ENCODE assay signal across 1 cellular context in genomic region chr2:96869824-96870630, GRCh38.
TF ChIP-seq lines count a peak whose summit lies in the region.

A gene with protein sequence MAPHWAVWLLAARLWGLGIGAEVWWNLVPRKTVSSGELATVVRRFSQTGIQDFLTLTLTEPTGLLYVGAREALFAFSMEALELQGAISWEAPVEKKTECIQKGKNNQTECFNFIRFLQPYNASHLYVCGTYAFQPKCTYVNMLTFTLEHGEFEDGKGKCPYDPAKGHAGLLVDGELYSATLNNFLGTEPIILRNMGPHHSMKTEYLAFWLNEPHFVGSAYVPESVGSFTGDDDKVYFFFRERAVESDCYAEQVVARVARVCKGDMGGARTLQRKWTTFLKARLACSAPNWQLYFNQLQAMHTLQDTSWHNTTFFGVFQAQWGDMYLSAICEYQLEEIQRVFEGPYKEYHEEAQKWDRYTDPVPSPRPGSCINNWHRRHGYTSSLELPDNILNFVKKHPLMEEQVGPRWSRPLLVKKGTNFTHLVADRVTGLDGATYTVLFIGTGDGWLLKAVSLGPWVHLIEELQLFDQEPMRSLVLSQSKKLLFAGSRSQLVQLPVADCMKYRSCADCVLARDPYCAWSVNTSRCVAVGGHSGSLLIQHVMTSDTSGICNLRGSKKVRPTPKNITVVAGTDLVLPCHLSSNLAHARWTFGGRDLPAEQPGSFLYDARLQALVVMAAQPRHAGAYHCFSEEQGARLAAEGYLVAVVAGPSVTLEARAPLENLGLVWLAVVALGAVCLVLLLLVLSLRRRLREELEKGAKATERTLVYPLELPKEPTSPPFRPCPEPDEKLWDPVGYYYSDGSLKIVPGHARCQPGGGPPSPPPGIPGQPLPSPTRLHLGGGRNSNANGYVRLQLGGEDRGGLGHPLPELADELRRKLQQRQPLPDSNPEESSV (minus strand): TSS chr2:96870080. CDS start chr2:96867886, 2,194 bp downstream.

TF ChIP-seq in GM23338, 12 proteins besides CTCF, POLR2A, EP300 and RAD21 (continued from another document):
- no peak for TF ChIP-seq ZNF462 (CRISPR knock-in tag; IDR thresholded peaks at IDR 0.05)
- peak; percentile 53 for TF ChIP-seq POLR2AphosphoS5 (IDR thresholded peaks at IDR 0.05; ENCODE audit: low read depth)
- TF ChIP-seq, protein P1, sequence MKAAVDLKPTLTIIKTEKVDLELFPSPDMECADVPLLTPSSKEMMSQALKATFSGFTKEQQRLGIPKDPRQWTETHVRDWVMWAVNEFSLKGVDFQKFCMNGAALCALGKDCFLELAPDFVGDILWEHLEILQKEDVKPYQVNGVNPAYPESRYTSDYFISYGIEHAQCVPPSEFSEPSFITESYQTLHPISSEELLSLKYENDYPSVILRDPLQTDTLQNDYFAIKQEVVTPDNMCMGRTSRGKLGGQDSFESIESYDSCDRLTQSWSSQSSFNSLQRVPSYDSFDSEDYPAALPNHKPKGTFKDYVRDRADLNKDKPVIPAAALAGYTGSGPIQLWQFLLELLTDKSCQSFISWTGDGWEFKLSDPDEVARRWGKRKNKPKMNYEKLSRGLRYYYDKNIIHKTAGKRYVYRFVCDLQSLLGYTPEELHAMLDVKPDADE (IDR thresholded peaks at IDR 0.05): no peak
- no peak for TF ChIP-seq EZH2phosphoT487 (IDR thresholded peaks at IDR 0.05; ENCODE audit: unreplicated experiment)
